Comparison of ENCODE assay signal across 8 cellular contexts in genomic region chr5:101977729-101978345, GRCh38.
A peak's percentile ranks its signal among the peaks of the same experiment; 100 is the strongest.
DNase-seq lines count a peak whose midpoint lies in the region; ATAC-seq and TF ChIP-seq lines count a peak whose summit lies in the region.

No MANE protein-coding gene starts in this region.

- no peaks in the 10 kb centered on the region for H3K36me3 Mint-ChIP-seq in mesothelial cell of epicardium

- peak; percentile 2 for DNase-seq in DMS79 (lab: John Stamatoyannopoulos, UW)
- peak; percentile 7 for DNase-seq in NCI-H524 treated with DMSO at 0.1 percent for 48 hours (lab: John Stamatoyannopoulos, UW)
- no peak for DNase-seq in breast epithelium (ENCODE audit: low spot score in 2 of 2)
- no peak for DNase-seq in mesothelial cell of epicardium (ENCODE audit: low spot score in 2 of 2, unreplicated experiment in 2 of 2)
- no peak for DNase-seq in NCI-H2227 (lab: John Stamatoyannopoulos, UW; ENCODE audit: unreplicated experiment)
- no peak for DNase-seq in activated effector memory CD4-positive, alpha-beta T cell treated with Interleukin-2 at 50 U/mL for 16 hours

- TF ChIP-seq CTCF in breast epithelium (IDR thresholded peaks at IDR 0.05): peak in 2 of 3 donors; percentile 33 to 41
- peak; percentile 77 for TF ChIP-seq CTCF in mesothelial cell of epicardium (IDR thresholded peaks at IDR 0.05; ENCODE audit: unreplicated experiment)

- H3K9me3 Mint-ChIP-seq in mesothelial cell of epicardium: no peaks in the 10 kb centered on the region

- no peaks in the 10 kb centered on the region for H3K27me3 ChIP-seq in breast epithelium

- no peaks in the 10 kb centered on the region for H3K4me1 Mint-ChIP-seq in mesothelial cell of epicardium

- no peak overlapping the region for H3K4me3 ChIP-seq in breast epithelium

- H3K27me3 Mint-ChIP-seq in mesothelial cell of epicardium (ENCODE audit: low read depth): peaks cover 9% of the 10 kb centered on the region

- H3K36me3 ChIP-seq in breast epithelium: no peaks in the 10 kb centered on the region

- ATAC-seq in GM19463 (IDR thresholded peaks at IDR 0.05; ENCODE audit: unreplicated experiment): peak; percentile 86
- peak; percentile 91 for ATAC-seq in HG03439 (IDR thresholded peaks at IDR 0.05; ENCODE audit: unreplicated experiment)

- no peak overlapping the region for H3K27ac Mint-ChIP-seq in mesothelial cell of epicardium

- H3K4me3 Mint-ChIP-seq in mesothelial cell of epicardium: no peak overlapping the region

- TF ChIP-seq POLR2A in breast epithelium (IDR thresholded peaks at IDR 0.05): no peak

- H3K27ac ChIP-seq in breast epithelium: no peak overlapping the region

- H3K9me3 ChIP-seq in breast epithelium: no peaks in the 10 kb centered on the region

- H3K4me1 ChIP-seq in breast epithelium: no peaks in the 10 kb centered on the region

- intact Hi-C loops in breast epithelium (cut with DNase I; ENCODE audit: low total_unique reads): no loop called here

Comparison
In these comparisons a context has a peak if more than half of its experiments do, and no peak if none do; other contexts are left out.
1. DNase-seq: peak in DMS79 (single experiment) and NCI-H524 treated with DMSO at 0.1 percent for 48 hours (single experiment); none in breast epithelium (0 of 2), mesothelial cell of epicardium (0 of 2), NCI-H2227 (single experiment) and activated effector memory CD4-positive, alpha-beta T cell treated with Interleukin-2 at 50 U/mL for 16 hours (single experiment).